1 cellular context compared by ENCODE assay signal in the genomic region with DNA sequence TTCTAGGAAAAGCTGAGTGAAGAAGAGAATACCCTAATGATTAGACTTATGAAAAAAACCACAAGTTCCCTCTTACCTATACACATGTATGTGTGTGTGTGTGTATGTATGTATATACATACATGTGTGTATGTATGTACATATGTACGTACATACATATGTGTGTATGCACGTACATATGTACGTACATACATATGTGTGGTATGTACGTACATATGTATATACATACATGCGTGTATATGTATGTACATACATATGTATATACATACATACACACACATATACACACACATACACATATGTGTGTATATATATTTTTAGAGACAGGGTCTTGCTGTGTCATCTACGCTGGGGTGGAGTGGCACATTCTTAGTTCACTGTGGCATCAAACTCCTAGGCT.
TF ChIP-seq lines count a peak whose summit lies in the region.

No MANE protein-coding gene starts in this region.

TF ChIP-seq in endothelial cell of umbilical vein, 7 proteins besides CTCF, POLR2A, EP300 and RAD21:
- TF ChIP-seq MYC (IDR thresholded peaks at IDR 0.05; ENCODE audit: low read depth, low read length) (no peak), GATA2 (IDR thresholded peaks at IDR 0.05; ENCODE audit: insufficient read depth, insufficient read length, low read depth, low read length) (no peak), POLR2AphosphoS5 (IDR thresholded peaks at IDR 0.05; ENCODE audit: insufficient read depth, low read depth, low read length) (no peak), EZH2 (IDR thresholded peaks at IDR 0.05; ENCODE audit: borderline replicate concordance, low read depth, low read length, severe bottlenecking) (no peak), JUN (IDR thresholded peaks at IDR 0.05; ENCODE audit: borderline replicate concordance, insufficient read depth, insufficient read length, low read depth) (no peak), FOS (IDR thresholded peaks at IDR 0.05; ENCODE audit: borderline replicate concordance, insufficient read depth, low read length) (no peak)
- TF ChIP-seq, protein P1, sequence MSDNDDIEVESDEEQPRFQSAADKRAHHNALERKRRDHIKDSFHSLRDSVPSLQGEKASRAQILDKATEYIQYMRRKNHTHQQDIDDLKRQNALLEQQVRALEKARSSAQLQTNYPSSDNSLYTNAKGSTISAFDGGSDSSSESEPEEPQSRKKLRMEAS (IDR thresholded peaks at IDR 0.05; ENCODE audit: insufficient read depth, insufficient read length), result no peak
